ENCODE assay signal across 7 cellular contexts in the genomic region with DNA sequence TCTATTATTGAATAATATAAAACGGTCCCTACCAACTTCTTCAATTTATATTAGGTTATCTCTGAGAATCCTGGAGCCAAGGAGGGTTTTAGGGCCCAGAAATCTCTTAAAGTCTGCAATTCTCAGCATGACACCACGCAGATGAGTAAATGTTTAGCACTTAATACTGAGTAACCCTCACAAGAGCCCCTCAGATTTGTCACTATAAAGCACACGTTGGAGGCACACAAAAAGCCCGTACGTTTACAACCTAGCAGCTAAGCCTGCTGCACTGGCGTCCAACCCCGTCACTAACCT. TPM values are rescaled to one million over a fixed set of nuclear protein-coding genes. Genes with fewer than 3 reads are reported as not detected.
DNase-seq lines count a peak whose midpoint lies in the region; ATAC-seq and TF ChIP-seq lines count a peak whose summit lies in the region.

No MANE protein-coding gene starts in this region.

- no peak for TF ChIP-seq POLR2A in HCT116 (IDR thresholded peaks at IDR 0.05; ENCODE audit: borderline replicate concordance, extremely low read depth, insufficient read depth, insufficient read length)
- no peak for TF ChIP-seq POLR2A in gastrocnemius medialis (IDR thresholded peaks at IDR 0.05)

- H3K4me1 ChIP-seq in HCT116 (ENCODE audit: control insufficient read depth in 1 of 2, insufficient read depth in 2 of 2, low read length in 2 of 2): peaks cover 31 to 43% of the 10 kb centered on the region in 2 experiments
- H3K4me1 ChIP-seq in foreskin keratinocyte: peaks cover 28% of the 10 kb centered on the region
- peaks cover 45 to 52% of the 10 kb centered on the region in 2 donors for H3K4me1 ChIP-seq in gastrocnemius medialis

- no peak overlapping the region for H2AFZ ChIP-seq in HCT116 (ENCODE audit: low read depth, low read length, poor library complexity, severe bottlenecking)

- peak overlapping the region; percentile 97 for H3K9ac ChIP-seq in HCT116 (ENCODE audit: low read length)

- H3K4me2 ChIP-seq in HCT116 (ENCODE audit: low read length): peak overlapping the region; percentile 80

- CTCF ChIA-PET in HCT116 (lab: Charles Lee): no interaction called here

- in situ Hi-C loops in gastrocnemius medialis (cut with MboI; ENCODE audit: low sequenced_read_pairs in 4 of 4): no loop called here

- H3K9me2 ChIP-seq in HCT116 (ENCODE audit: insufficient read depth): no peaks in the 10 kb centered on the region

- H3K36me3 ChIP-seq in HCT116 (ENCODE audit: control insufficient read depth in 1 of 2, insufficient read depth in 2 of 2, low read length in 2 of 2) (no peaks in the 10 kb centered on the region), gastrocnemius medialis (peaks cover 0 to under 1% of the 10 kb centered on the region in 2 donors)

- TF ChIP-seq RAD21 in HCT116 (IDR thresholded peaks at IDR 0.05; ENCODE audit: low read depth): no peak

- no TSS peak for BruUV-seq in HCT116 (replicated peaks; lab: Mats Ljungman, UMichigan)

- no peaks in the 10 kb centered on the region for H3K27me3 ChIP-seq in HCT116 (ENCODE audit: insufficient read depth, low read length)
- no peaks in the 10 kb centered on the region for H3K27me3 ChIP-seq in foreskin keratinocyte
- no peaks in the 10 kb centered on the region for H3K27me3 ChIP-seq in gastrocnemius medialis

- peak overlapping the region; percentile 88 for H3K27ac ChIP-seq in HCT116 (ENCODE audit: low read depth, low read length)
- H3K27ac ChIP-seq in foreskin keratinocyte: no peak overlapping the region
- H3K27ac ChIP-seq in gastrocnemius medialis: peak overlapping the region; percentile 93 to 98 (median 98)

- DNase-seq in HCT116 (ENCODE audit: low read depth, low spot score) (no peak), foreskin keratinocyte (no peak), gastrocnemius medialis (no peak), 8988T (no peak), NCI-H82 treated with DMSO at 0.1 percent for 48 hours (lab: John Stamatoyannopoulos, UW; ENCODE audit: unreplicated experiment) (no peak)
- no peak for DNase-seq in T-helper 2 cell treated with Interferon-gamma antibody and Interleukin-4, amounts not matched to agents 5 μg/mL and 100 μg/mL, for 36 hours (ENCODE audit: low spot score)
- DNase-seq in stimulated activated CD4-positive, alpha-beta T cell treated with anti-CD3 and anti-CD28 coated beads, Interleukin-4, amount 100 ng/mL, for 1 hour: no peak

- H3K27me3 Mint-ChIP-seq in T-helper 2 cell treated with Interferon-gamma antibody and Interleukin-4, amounts not matched to agents 5 μg/mL and 100 μg/mL, for 36 hours (ENCODE audit: low read depth): no peaks in the 10 kb centered on the region

- peaks cover 47% of the 10 kb centered on the region for H4K20me1 ChIP-seq in HCT116 (ENCODE audit: insufficient read depth)

- peaks cover 33% of the 10 kb centered on the region for H3K36me3 Mint-ChIP-seq in T-helper 2 cell treated with Interferon-gamma antibody and Interleukin-4, amounts not matched to agents 5 μg/mL and 100 μg/mL, for 36 hours (ENCODE audit: low read depth)

- H3K4me1 Mint-ChIP-seq in T-helper 2 cell treated with Interferon-gamma antibody and Interleukin-4, amounts not matched to agents 5 μg/mL and 100 μg/mL, for 36 hours (ENCODE audit: low read depth): peaks cover 49% of the 10 kb centered on the region

- H3K27ac Mint-ChIP-seq in T-helper 2 cell treated with Interferon-gamma antibody and Interleukin-4, amounts not matched to agents 5 μg/mL and 100 μg/mL, for 36 hours: peak overlapping the region; percentile 99

- RAD21 ChIA-PET in HCT116 (lab: Charles Lee; ENCODE audit: low non-redundant PET in 1 of 2, low total read pairs in 2 of 2, uncharacterized antibody in 2 of 2, unreplicated experiment in 2 of 2): no interaction called here

- no peaks in the 10 kb centered on the region for H3K9me3 Mint-ChIP-seq in T-helper 2 cell treated with Interferon-gamma antibody and Interleukin-4, amounts not matched to agents 5 μg/mL and 100 μg/mL, for 36 hours

- H3K4me3 ChIP-seq in HCT116 (replicated peaks in 1 of 2; ENCODE audit: low read depth in 1 of 2, low read length in 2 of 2): peak overlapping the region; percentile 79 to 87
- peak overlapping the region; percentile 73 to 97 (median 74) for H3K4me3 ChIP-seq in gastrocnemius medialis

- POLR2A ChIA-PET in HCT116 (lab: Charles Lee): no interaction called here

- H3K9me3 ChIP-seq in HCT116 (ENCODE audit: control insufficient read depth in 1 of 2, insufficient read depth in 1 of 2, low read depth in 1 of 2, low read length in 2 of 2) (no peaks in the 10 kb centered on the region), gastrocnemius medialis (no peaks in the 10 kb centered on the region)

- H3K79me2 ChIP-seq in HCT116 (ENCODE audit: insufficient read depth, low read length): peaks cover 63% of the 10 kb centered on the region

- H3K4me3 Mint-ChIP-seq in T-helper 2 cell treated with Interferon-gamma antibody and Interleukin-4, amounts not matched to agents 5 μg/mL and 100 μg/mL, for 36 hours: peak overlapping the region; percentile 94

- intact Hi-C loops in HCT116 (cut with micrococcal nuclease): loop anchor here (2.0 kb wide), 1 partner anchor 45 kb away; no protein-coding TSS in a partner anchor
- intact Hi-C loops in gastrocnemius medialis (cut with DNase I; ENCODE audit: low total_unique reads): loop anchor here (5.0 kb wide), 1 partner anchor 61 kb away; no protein-coding TSS in a partner anchor

- TF ChIP-seq CTCF in HCT116 (IDR thresholded peaks at IDR 0.05 in 2 of 3, conservative IDR thresholded peaks at IDR 0.05 in 1 of 3; ENCODE audit: borderline replicate concordance in 1 of 3, insufficient read depth in 1 of 3, low read depth in 2 of 3, low read length in 2 of 3) (no peak), foreskin keratinocyte (conservative IDR thresholded peaks at IDR 0.05) (no peak), gastrocnemius medialis (IDR thresholded peaks at IDR 0.05 in 4 of 5, conservative IDR thresholded peaks at IDR 0.05 in 1 of 5) (no peak)

- ATAC-seq in HCT116 (peak; percentile 31), foreskin keratinocyte (peak; percentile 25), gastrocnemius medialis (peak; percentile 11 to 44)

TF ChIP-seq in HCT116, 20 proteins besides CTCF, POLR2A, EP300 and RAD21:
- TF ChIP-seq, protein P1, sequence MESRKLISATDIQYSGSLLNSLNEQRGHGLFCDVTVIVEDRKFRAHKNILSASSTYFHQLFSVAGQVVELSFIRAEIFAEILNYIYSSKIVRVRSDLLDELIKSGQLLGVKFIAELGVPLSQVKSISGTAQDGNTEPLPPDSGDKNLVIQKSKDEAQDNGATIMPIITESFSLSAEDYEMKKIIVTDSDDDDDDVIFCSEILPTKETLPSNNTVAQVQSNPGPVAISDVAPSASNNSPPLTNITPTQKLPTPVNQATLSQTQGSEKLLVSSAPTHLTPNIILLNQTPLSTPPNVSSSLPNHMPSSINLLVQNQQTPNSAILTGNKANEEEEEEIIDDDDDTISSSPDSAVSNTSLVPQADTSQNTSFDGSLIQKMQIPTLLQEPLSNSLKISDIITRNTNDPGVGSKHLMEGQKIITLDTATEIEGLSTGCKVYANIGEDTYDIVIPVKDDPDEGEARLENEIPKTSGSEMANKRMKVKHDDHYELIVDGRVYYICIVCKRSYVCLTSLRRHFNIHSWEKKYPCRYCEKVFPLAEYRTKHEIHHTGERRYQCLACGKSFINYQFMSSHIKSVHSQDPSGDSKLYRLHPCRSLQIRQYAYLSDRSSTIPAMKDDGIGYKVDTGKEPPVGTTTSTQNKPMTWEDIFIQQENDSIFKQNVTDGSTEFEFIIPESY (IDR thresholded peaks at IDR 0.05; ENCODE audit: extremely low read depth, insufficient replicate concordance, low read length): no peak
- no peak for TF ChIP-seq YY1 (IDR thresholded peaks at IDR 0.05; ENCODE audit: extremely low read depth, insufficient replicate concordance, low read depth, low read length)
- TF ChIP-seq POLR2AphosphoS5 (IDR thresholded peaks at IDR 0.05; ENCODE audit: low read depth, low read length): no peak
- TF ChIP-seq ATF3 (IDR thresholded peaks at IDR 0.05): no peak
- no peak for TF ChIP-seq FOSL1 (IDR thresholded peaks at IDR 0.05; ENCODE audit: low read depth)
- no peak for TF ChIP-seq SRF (IDR thresholded peaks at IDR 0.05; ENCODE audit: low read depth)
- no peak for TF ChIP-seq ELF1 (IDR thresholded peaks at IDR 0.05; ENCODE audit: borderline replicate concordance, low read depth)
- no peak for TF ChIP-seq EZH2phosphoT487 (IDR thresholded peaks at IDR 0.05; ENCODE audit: borderline replicate concordance)
- no peak for TF ChIP-seq EGR1 (IDR thresholded peaks at IDR 0.05; ENCODE audit: low read depth)
- no peak for TF ChIP-seq CBX3 (IDR thresholded peaks at IDR 0.05; ENCODE audit: low read depth)
- TF ChIP-seq, protein P2, sequence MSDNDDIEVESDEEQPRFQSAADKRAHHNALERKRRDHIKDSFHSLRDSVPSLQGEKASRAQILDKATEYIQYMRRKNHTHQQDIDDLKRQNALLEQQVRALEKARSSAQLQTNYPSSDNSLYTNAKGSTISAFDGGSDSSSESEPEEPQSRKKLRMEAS (IDR thresholded peaks at IDR 0.05): no peak
- TF ChIP-seq CEBPB (IDR thresholded peaks at IDR 0.05; ENCODE audit: low read depth): no peak
TF ChIP-seq in HCT116: peak in this region for 0.

RNA-seq across cellular contexts. Expression of gene CPNE1, which starts 1.2 kb away (rescaled TPM):
- 333 TPM for total RNA-seq in HCT116 (2021; ENCODE audit: unreplicated experiment)
- 304 and 307 TPM in 2 replicates for polyA plus RNA-seq in HCT116 (2012)
- 129 and 163 TPM in 2 replicates for total RNA-seq in foreskin keratinocyte
- 153 and 183 TPM in 2 replicates for polyA plus RNA-seq in foreskin keratinocyte
- total RNA-seq in gastrocnemius medialis: 10 to 100 TPM; 37.3 to 60.7 (median 50.1) TPM

RNA-seq across cellular contexts. Expression of gene RBM12, which starts 1.2 kb away (rescaled TPM):
- total RNA-seq in HCT116 (2021; ENCODE audit: unreplicated experiment) (110 TPM), foreskin keratinocyte (62.7 and 62.8 TPM in 2 replicates), gastrocnemius medialis (10 to 100 TPM in 3 of 4 donors, 1 to 10 TPM in 1; 9.8 to 23.7 (median 20.7) TPM)
- polyA plus RNA-seq in HCT116 (2012): 48.6 and 49.1 TPM in 2 replicates
- polyA plus RNA-seq in foreskin keratinocyte: 15.0 and 17.3 TPM in 2 replicates

RNA-seq across cellular contexts. Expression of gene NFS1, which starts 35.7 kb away (rescaled TPM):
- total RNA-seq in HCT116 (2021; ENCODE audit: unreplicated experiment) (33.9 TPM), foreskin keratinocyte (33.0 and 35.7 TPM in 2 replicates), gastrocnemius medialis (10 to 100 TPM; 31.5 to 85.8 (median 37.2) TPM)
- 16.2 and 21.6 TPM in 2 replicates for polyA plus RNA-seq in HCT116 (2012)
- 27.5 and 30.0 TPM in 2 replicates for polyA plus RNA-seq in foreskin keratinocyte

RNA-seq across cellular contexts. Expression of gene ROMO1, which starts 35.7 kb away (rescaled TPM):
- total RNA-seq in HCT116 (2021; ENCODE audit: unreplicated experiment): 167 TPM
- 257 TPM in 2 replicates for polyA plus RNA-seq in HCT116 (2012)
- total RNA-seq in foreskin keratinocyte: 271 and 286 TPM in 2 replicates
- polyA plus RNA-seq in foreskin keratinocyte: 402 and 478 TPM in 2 replicates
- total RNA-seq in gastrocnemius medialis: 100 to 1,000 TPM; 213 to 491 (median 309) TPM

RNA-seq across cellular contexts. Expression of gene SPAG4, which starts 47.8 kb away (rescaled TPM):
- total RNA-seq in HCT116 (2021; ENCODE audit: unreplicated experiment) (6.2 TPM), foreskin keratinocyte (1.5 and 3.2 TPM in 2 replicates), gastrocnemius medialis (1 to 10 TPM in 1 of 4 donors, under 1 TPM in 1, not detected in 2; 0.91 to 1.4 TPM)
- 10.3 and 12.9 TPM in 2 replicates for polyA plus RNA-seq in HCT116 (2012)
- polyA plus RNA-seq in foreskin keratinocyte: 1.7 and 2.2 TPM in 2 replicates
